ENCODE assay signal across 2 cellular contexts in the genomic region with DNA sequence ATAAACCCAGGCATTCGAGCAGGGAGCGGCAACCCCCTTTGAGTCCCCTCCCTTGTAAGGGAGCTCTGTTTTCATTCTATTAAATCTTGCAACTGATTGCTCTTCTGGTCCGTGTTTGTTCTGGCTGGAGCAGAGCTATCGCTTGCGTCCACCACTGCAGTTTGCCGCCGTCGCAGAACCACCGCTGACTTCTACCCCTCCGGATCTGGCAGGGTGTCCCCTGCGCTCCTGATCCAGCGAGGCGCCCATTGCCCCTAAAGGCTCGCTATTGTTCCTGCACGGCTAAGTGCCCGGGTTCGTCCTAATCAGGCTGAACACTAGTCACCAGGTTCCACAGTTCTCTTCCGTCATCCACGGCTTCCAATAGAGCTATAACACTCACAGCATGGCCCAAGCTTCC.
TF ChIP-seq lines count a peak whose summit lies in the region.

No MANE protein-coding gene starts in this region.

TF ChIP-seq in GM23338, 12 proteins besides CTCF, POLR2A, EP300 and RAD21 (continues in another document):
- no peak for TF ChIP-seq EZH2 (IDR thresholded peaks at IDR 0.05; ENCODE audit: low read depth, unreplicated experiment)
- TF ChIP-seq EZH2phosphoT487 (IDR thresholded peaks at IDR 0.05; ENCODE audit: unreplicated experiment): no peak
- no peak for TF ChIP-seq CREB1 (CRISPR knock-in tag; IDR thresholded peaks at IDR 0.05; ENCODE audit: low read depth)
- no peak for TF ChIP-seq POLR2AphosphoS5 (IDR thresholded peaks at IDR 0.05; ENCODE audit: low read depth)
- TF ChIP-seq, protein P1, sequence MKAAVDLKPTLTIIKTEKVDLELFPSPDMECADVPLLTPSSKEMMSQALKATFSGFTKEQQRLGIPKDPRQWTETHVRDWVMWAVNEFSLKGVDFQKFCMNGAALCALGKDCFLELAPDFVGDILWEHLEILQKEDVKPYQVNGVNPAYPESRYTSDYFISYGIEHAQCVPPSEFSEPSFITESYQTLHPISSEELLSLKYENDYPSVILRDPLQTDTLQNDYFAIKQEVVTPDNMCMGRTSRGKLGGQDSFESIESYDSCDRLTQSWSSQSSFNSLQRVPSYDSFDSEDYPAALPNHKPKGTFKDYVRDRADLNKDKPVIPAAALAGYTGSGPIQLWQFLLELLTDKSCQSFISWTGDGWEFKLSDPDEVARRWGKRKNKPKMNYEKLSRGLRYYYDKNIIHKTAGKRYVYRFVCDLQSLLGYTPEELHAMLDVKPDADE (IDR thresholded peaks at IDR 0.05): no peak
- no peak for TF ChIP-seq ZNF331 (CRISPR knock-in tag; IDR thresholded peaks at IDR 0.05; ENCODE audit: low read depth)
- TF ChIP-seq, protein P2, sequence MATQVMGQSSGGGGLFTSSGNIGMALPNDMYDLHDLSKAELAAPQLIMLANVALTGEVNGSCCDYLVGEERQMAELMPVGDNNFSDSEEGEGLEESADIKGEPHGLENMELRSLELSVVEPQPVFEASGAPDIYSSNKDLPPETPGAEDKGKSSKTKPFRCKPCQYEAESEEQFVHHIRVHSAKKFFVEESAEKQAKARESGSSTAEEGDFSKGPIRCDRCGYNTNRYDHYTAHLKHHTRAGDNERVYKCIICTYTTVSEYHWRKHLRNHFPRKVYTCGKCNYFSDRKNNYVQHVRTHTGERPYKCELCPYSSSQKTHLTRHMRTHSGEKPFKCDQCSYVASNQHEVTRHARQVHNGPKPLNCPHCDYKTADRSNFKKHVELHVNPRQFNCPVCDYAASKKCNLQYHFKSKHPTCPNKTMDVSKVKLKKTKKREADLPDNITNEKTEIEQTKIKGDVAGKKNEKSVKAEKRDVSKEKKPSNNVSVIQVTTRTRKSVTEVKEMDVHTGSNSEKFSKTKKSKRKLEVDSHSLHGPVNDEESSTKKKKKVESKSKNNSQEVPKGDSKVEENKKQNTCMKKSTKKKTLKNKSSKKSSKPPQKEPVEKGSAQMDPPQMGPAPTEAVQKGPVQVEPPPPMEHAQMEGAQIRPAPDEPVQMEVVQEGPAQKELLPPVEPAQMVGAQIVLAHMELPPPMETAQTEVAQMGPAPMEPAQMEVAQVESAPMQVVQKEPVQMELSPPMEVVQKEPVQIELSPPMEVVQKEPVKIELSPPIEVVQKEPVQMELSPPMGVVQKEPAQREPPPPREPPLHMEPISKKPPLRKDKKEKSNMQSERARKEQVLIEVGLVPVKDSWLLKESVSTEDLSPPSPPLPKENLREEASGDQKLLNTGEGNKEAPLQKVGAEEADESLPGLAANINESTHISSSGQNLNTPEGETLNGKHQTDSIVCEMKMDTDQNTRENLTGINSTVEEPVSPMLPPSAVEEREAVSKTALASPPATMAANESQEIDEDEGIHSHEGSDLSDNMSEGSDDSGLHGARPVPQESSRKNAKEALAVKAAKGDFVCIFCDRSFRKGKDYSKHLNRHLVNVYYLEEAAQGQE (IDR thresholded peaks at IDR 0.05; ENCODE audit: unreplicated experiment): no peak
- no peak for TF ChIP-seq JUNB (IDR thresholded peaks at IDR 0.05; ENCODE audit: unreplicated experiment)
- no peak for TF ChIP-seq STAT1 (IDR thresholded peaks at IDR 0.05; ENCODE audit: unreplicated experiment)
- TF ChIP-seq ZNF114 (CRISPR knock-in tag; IDR thresholded peaks at IDR 0.05): no peak
- no peak for TF ChIP-seq NANOG (IDR thresholded peaks at IDR 0.05; ENCODE audit: borderline replicate concordance)

TF ChIP-seq in WTC11, 78 proteins besides CTCF, POLR2A, EP300 and RAD21:
- no peak for TF ChIP-seq GTF2I (CRISPR knock-in tag; conservative IDR thresholded peaks at IDR 0.05)
- no peak for TF ChIP-seq ZNF121 (CRISPR knock-in tag; IDR thresholded peaks at IDR 0.05)
- TF ChIP-seq, protein P3, sequence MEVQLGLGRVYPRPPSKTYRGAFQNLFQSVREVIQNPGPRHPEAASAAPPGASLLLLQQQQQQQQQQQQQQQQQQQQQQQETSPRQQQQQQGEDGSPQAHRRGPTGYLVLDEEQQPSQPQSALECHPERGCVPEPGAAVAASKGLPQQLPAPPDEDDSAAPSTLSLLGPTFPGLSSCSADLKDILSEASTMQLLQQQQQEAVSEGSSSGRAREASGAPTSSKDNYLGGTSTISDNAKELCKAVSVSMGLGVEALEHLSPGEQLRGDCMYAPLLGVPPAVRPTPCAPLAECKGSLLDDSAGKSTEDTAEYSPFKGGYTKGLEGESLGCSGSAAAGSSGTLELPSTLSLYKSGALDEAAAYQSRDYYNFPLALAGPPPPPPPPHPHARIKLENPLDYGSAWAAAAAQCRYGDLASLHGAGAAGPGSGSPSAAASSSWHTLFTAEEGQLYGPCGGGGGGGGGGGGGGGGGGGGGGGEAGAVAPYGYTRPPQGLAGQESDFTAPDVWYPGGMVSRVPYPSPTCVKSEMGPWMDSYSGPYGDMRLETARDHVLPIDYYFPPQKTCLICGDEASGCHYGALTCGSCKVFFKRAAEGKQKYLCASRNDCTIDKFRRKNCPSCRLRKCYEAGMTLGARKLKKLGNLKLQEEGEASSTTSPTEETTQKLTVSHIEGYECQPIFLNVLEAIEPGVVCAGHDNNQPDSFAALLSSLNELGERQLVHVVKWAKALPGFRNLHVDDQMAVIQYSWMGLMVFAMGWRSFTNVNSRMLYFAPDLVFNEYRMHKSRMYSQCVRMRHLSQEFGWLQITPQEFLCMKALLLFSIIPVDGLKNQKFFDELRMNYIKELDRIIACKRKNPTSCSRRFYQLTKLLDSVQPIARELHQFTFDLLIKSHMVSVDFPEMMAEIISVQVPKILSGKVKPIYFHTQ (CRISPR knock-in tag; IDR thresholded peaks at IDR 0.05): no peak
- TF ChIP-seq, protein P4, sequence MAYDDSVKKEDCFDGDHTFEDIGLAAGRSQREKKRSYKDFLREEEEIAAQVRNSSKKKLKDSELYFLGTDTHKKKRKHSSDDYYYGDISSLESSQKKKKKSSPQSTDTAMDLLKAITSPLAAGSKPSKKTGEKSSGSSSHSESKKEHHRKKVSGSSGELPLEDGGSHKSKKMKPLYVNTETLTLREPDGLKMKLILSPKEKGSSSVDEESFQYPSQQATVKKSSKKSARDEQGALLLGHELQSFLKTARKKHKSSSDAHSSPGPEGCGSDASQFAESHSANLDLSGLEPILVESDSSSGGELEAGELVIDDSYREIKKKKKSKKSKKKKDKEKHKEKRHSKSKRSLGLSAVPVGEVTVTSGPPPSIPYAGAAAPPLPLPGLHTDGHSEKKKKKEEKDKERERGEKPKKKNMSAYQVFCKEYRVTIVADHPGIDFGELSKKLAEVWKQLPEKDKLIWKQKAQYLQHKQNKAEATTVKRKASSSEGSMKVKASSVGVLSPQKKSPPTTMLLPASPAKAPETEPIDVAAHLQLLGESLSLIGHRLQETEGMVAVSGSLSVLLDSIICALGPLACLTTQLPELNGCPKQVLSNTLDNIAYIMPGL (CRISPR knock-in tag; IDR thresholded peaks at IDR 0.05): no peak
- TF ChIP-seq TCF7 (CRISPR knock-in tag; IDR thresholded peaks at IDR 0.05; ENCODE audit: low read depth): no peak
- TF ChIP-seq, protein P5, sequence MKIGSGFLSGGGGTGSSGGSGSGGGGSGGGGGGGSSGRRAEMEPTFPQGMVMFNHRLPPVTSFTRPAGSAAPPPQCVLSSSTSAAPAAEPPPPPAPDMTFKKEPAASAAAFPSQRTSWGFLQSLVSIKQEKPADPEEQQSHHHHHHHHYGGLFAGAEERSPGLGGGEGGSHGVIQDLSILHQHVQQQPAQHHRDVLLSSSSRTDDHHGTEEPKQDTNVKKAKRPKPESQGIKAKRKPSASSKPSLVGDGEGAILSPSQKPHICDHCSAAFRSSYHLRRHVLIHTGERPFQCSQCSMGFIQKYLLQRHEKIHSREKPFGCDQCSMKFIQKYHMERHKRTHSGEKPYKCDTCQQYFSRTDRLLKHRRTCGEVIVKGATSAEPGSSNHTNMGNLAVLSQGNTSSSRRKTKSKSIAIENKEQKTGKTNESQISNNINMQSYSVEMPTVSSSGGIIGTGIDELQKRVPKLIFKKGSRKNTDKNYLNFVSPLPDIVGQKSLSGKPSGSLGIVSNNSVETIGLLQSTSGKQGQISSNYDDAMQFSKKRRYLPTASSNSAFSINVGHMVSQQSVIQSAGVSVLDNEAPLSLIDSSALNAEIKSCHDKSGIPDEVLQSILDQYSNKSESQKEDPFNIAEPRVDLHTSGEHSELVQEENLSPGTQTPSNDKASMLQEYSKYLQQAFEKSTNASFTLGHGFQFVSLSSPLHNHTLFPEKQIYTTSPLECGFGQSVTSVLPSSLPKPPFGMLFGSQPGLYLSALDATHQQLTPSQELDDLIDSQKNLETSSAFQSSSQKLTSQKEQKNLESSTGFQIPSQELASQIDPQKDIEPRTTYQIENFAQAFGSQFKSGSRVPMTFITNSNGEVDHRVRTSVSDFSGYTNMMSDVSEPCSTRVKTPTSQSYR (CRISPR knock-in tag; IDR thresholded peaks at IDR 0.05): no peak
- no peak for TF ChIP-seq PRRX2 (CRISPR knock-in tag; IDR thresholded peaks at IDR 0.05)
- TF ChIP-seq TP53 (CRISPR knock-in tag; IDR thresholded peaks at IDR 0.05): no peak
- TF ChIP-seq NFATC4 (CRISPR knock-in tag; IDR thresholded peaks at IDR 0.05): no peak
- TF ChIP-seq, protein P6, sequence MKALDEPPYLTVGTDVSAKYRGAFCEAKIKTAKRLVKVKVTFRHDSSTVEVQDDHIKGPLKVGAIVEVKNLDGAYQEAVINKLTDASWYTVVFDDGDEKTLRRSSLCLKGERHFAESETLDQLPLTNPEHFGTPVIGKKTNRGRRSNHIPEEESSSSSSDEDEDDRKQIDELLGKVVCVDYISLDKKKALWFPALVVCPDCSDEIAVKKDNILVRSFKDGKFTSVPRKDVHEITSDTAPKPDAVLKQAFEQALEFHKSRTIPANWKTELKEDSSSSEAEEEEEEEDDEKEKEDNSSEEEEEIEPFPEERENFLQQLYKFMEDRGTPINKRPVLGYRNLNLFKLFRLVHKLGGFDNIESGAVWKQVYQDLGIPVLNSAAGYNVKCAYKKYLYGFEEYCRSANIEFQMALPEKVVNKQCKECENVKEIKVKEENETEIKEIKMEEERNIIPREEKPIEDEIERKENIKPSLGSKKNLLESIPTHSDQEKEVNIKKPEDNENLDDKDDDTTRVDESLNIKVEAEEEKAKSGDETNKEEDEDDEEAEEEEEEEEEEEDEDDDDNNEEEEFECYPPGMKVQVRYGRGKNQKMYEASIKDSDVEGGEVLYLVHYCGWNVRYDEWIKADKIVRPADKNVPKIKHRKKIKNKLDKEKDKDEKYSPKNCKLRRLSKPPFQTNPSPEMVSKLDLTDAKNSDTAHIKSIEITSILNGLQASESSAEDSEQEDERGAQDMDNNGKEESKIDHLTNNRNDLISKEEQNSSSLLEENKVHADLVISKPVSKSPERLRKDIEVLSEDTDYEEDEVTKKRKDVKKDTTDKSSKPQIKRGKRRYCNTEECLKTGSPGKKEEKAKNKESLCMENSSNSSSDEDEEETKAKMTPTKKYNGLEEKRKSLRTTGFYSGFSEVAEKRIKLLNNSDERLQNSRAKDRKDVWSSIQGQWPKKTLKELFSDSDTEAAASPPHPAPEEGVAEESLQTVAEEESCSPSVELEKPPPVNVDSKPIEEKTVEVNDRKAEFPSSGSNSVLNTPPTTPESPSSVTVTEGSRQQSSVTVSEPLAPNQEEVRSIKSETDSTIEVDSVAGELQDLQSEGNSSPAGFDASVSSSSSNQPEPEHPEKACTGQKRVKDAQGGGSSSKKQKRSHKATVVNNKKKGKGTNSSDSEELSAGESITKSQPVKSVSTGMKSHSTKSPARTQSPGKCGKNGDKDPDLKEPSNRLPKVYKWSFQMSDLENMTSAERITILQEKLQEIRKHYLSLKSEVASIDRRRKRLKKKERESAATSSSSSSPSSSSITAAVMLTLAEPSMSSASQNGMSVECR (CRISPR knock-in tag; IDR thresholded peaks at IDR 0.05; ENCODE audit: borderline replicate concordance): no peak
- no peak for TF ChIP-seq FOXJ3 (CRISPR knock-in tag; IDR thresholded peaks at IDR 0.05; ENCODE audit: borderline replicate concordance)
- TF ChIP-seq, protein P7, sequence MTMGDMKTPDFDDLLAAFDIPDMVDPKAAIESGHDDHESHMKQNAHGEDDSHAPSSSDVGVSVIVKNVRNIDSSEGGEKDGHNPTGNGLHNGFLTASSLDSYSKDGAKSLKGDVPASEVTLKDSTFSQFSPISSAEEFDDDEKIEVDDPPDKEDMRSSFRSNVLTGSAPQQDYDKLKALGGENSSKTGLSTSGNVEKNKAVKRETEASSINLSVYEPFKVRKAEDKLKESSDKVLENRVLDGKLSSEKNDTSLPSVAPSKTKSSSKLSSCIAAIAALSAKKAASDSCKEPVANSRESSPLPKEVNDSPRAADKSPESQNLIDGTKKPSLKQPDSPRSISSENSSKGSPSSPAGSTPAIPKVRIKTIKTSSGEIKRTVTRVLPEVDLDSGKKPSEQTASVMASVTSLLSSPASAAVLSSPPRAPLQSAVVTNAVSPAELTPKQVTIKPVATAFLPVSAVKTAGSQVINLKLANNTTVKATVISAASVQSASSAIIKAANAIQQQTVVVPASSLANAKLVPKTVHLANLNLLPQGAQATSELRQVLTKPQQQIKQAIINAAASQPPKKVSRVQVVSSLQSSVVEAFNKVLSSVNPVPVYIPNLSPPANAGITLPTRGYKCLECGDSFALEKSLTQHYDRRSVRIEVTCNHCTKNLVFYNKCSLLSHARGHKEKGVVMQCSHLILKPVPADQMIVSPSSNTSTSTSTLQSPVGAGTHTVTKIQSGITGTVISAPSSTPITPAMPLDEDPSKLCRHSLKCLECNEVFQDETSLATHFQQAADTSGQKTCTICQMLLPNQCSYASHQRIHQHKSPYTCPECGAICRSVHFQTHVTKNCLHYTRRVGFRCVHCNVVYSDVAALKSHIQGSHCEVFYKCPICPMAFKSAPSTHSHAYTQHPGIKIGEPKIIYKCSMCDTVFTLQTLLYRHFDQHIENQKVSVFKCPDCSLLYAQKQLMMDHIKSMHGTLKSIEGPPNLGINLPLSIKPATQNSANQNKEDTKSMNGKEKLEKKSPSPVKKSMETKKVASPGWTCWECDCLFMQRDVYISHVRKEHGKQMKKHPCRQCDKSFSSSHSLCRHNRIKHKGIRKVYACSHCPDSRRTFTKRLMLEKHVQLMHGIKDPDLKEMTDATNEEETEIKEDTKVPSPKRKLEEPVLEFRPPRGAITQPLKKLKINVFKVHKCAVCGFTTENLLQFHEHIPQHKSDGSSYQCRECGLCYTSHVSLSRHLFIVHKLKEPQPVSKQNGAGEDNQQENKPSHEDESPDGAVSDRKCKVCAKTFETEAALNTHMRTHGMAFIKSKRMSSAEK (CRISPR knock-in tag; IDR thresholded peaks at IDR 0.05; ENCODE audit: borderline replicate concordance): no peak
- TF ChIP-seq ATF1 (CRISPR knock-in tag; IDR thresholded peaks at IDR 0.05): no peak
- TF ChIP-seq, protein P8, sequence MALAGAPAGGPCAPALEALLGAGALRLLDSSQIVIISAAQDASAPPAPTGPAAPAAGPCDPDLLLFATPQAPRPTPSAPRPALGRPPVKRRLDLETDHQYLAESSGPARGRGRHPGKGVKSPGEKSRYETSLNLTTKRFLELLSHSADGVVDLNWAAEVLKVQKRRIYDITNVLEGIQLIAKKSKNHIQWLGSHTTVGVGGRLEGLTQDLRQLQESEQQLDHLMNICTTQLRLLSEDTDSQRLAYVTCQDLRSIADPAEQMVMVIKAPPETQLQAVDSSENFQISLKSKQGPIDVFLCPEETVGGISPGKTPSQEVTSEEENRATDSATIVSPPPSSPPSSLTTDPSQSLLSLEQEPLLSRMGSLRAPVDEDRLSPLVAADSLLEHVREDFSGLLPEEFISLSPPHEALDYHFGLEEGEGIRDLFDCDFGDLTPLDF (CRISPR knock-in tag; IDR thresholded peaks at IDR 0.05): no peak
- TF ChIP-seq MYBL2 (CRISPR knock-in tag; IDR thresholded peaks at IDR 0.05): no peak
- no peak for TF ChIP-seq ETV6 (CRISPR knock-in tag; IDR thresholded peaks at IDR 0.05)
TF ChIP-seq in WTC11: peak in this region for 0.
